Comparison of ENCODE assay signal across 10 cellular contexts in genomic region chr19:16449330-16449961, GRCh38. TPM values are rescaled to one million over a fixed set of nuclear protein-coding genes. Genes with fewer than 3 reads are reported as not detected.
DNase-seq lines count a peak whose midpoint lies in the region; ATAC-seq and TF ChIP-seq lines count a peak whose summit lies in the region.
"Had no signal": no experiment of that assay in that cellular context is flagged by ENCODE, and none has a peak within 500 bp of the region (broad histone marks: within the 10 kb centered on the region; RNA-seq: fewer than 3 reads in every experiment).

No MANE protein-coding gene starts in this region.

- POLR2A ChIA-PET in PC-3 (lab: Charles Lee; ENCODE audit: unreplicated experiment), result no interaction called here

- no peak overlapping the region for H3K4me3 ChIP-seq in PC-3 (ENCODE audit: low read length)

- H2AFZ ChIP-seq in PC-3 (ENCODE audit: low read length), result no peak overlapping the region

- BruUV-seq in PC-3 (replicated peaks; lab: Mats Ljungman, UMichigan), result no TSS peak

- DNase-seq in GM13976 (ENCODE audit: low spot score), result peak; percentile 72
- DNase-seq in PC-3, result peak; percentile 6
- peak; percentile 66 for DNase-seq in iris pigment epithelial cell (ENCODE audit: low read depth)
- no peak for DNase-seq in AG08396 (ENCODE audit: low spot score)
- DNase-seq in UCSD-AML1 (lab: John Stamatoyannopoulos, UW; ENCODE audit: unreplicated experiment), result no peak
- no peak for DNase-seq in foreskin keratinocyte
- DNase-seq in NCI-H1436 (lab: John Stamatoyannopoulos, UW), result no peak
- DNase-seq: H9; stimulated activated CD4-positive, alpha-beta T cell treated with anti-CD3 and anti-CD28 coated beads, Interleukin-2, amount 100 ng/mL, for 24 hours had no signal

- intact Hi-C loops in PC-3 (cut with micrococcal nuclease), result no loop called here

- in situ Hi-C loops in GM13976 (cut with MboI; ENCODE audit: low sequenced_read_pairs, unreplicated experiment), result no loop called here

- H3K4me1 ChIP-seq in PC-3 (ENCODE audit: insufficient read depth, low read length) (peaks cover 13% of the 10 kb centered on the region), foreskin keratinocyte (no peaks in the 10 kb centered on the region)

- peaks cover 98% of the 10 kb centered on the region for H3K79me2 ChIP-seq in PC-3 (ENCODE audit: low read length)

- ATAC-seq in GM21717 (IDR thresholded peaks at IDR 0.05; ENCODE audit: unreplicated experiment) (peak; percentile 35), PC-3 (peak; percentile 27; the same call in 1 of the 2 replicates), foreskin keratinocyte (no peak)

- no peaks in the 10 kb centered on the region for H3K9me2 ChIP-seq in PC-3 (replicated peaks; ENCODE audit: low read length)

- H3K36me3 ChIP-seq in PC-3 (ENCODE audit: low read depth, low read length), result no peaks in the 10 kb centered on the region

- H3F3A ChIP-seq in PC-3 (ENCODE audit: low read length, unreplicated experiment), result no peaks in the 10 kb centered on the region

- H3K9me3 ChIP-seq in PC-3 (ENCODE audit: low read length), result no peaks in the 10 kb centered on the region

- H3K27ac ChIP-seq in PC-3 (ENCODE audit: low read length) (no peak overlapping the region), foreskin keratinocyte (no peak overlapping the region)

- H3K27me3 ChIP-seq in PC-3 (ENCODE audit: low read length), result no peaks in the 10 kb centered on the region
- H3K27me3 ChIP-seq in foreskin keratinocyte, result no peaks in the 10 kb centered on the region

- CTCF ChIA-PET in PC-3 (lab: Charles Lee), result no interaction called here

- H3K4me2 ChIP-seq in PC-3 (ENCODE audit: low read length), result no peak overlapping the region

- TF ChIP-seq CTCF in GM13976 (IDR thresholded peaks at IDR 0.05; ENCODE audit: borderline replicate concordance, control extremely low read depth, extremely low read depth, insufficient read depth, missing control alignments) (no peak), PC-3 (conservative IDR thresholded peaks at IDR 0.05; ENCODE audit: low read depth, low read length) (no peak), foreskin keratinocyte (conservative IDR thresholded peaks at IDR 0.05) (no peak)

- no peak overlapping the region for H3K9ac ChIP-seq in PC-3 (ENCODE audit: low read length)

- H4K20me1 ChIP-seq in PC-3 (ENCODE audit: low read length), result peaks cover 47% of the 10 kb centered on the region

RNA-seq across cellular contexts. Expression of gene EPS15L1, which starts 22.3 kb away (rescaled TPM):
- total RNA-seq in PC-3 (2014; rRNA removed) (18.1 and 23.8 TPM in 2 replicates), foreskin keratinocyte (19.5 and 19.7 TPM in 2 replicates)
- polyA plus RNA-seq in foreskin keratinocyte, result 19.7 and 20.4 TPM in 2 replicates

RNA-seq across cellular contexts. Expression of gene CALR3, which starts 46.5 kb away (rescaled TPM):
- total RNA-seq in PC-3 (2014; rRNA removed), result 0.47 TPM in 1 of 2 replicates, not detected in the other
- not detected in 2 replicates for total RNA-seq in foreskin keratinocyte
- polyA plus RNA-seq in foreskin keratinocyte, result 0.03 TPM in 1 of 2 replicates, not detected in the other

RNA-seq across cellular contexts. Expression of gene C19orf44, which starts 46.7 kb away (rescaled TPM):
- total RNA-seq in PC-3 (2014; rRNA removed), result 2.5 and 5.2 TPM in 2 replicates
- 3.6 and 3.8 TPM in 2 replicates for total RNA-seq in foreskin keratinocyte
- 2.7 and 3.4 TPM in 2 replicates for polyA plus RNA-seq in foreskin keratinocyte

Comparison
In these comparisons a context has a peak if more than half of its experiments do, and no peak if none do; other contexts are left out.
1. DNase-seq: peak in GM13976 (single experiment), PC-3 (single experiment) and iris pigment epithelial cell (single experiment); none in AG08396 (single experiment), UCSD-AML1 (single experiment), foreskin keratinocyte (0 of 2) and NCI-H1436 (single experiment).